Comparison of ENCODE assay signal across 25 cellular contexts in genomic region chr7:26656735-26657134, GRCh38.
"Had no signal": no experiment of that assay in that cellular context is flagged by ENCODE, and none has a peak within 500 bp of the region (broad histone marks: within the 10 kb centered on the region; RNA-seq: fewer than 3 reads in every experiment).

No MANE protein-coding gene starts in this region.

- H3K4me3 ChIP-seq: K562, SK-N-MC had no signal

- H3K27ac Mint-ChIP-seq: activated CD8-positive, alpha-beta T cell treated with anti-CD3 and anti-CD28 coated beads for 36 hours; activated naive CD4-positive, alpha-beta T cell treated with anti-CD3 and anti-CD28 coated beads, Interleukin-2, amount 10 ng/mL, durations not matched to agents 7 days and 5 days; activated naive CD8-positive, alpha-beta T cell treated with anti-CD3 and anti-CD28 coated beads for 36 hours; activated T-cell treated with anti-CD3 and anti-CD28 coated beads, Interleukin-2, amount 50 U/mL, for 72 hours; activated T-helper 2 cell treated with anti-CD3 and anti-CD28 coated beads, Interferon-gamma antibody, Interleukin-2, Interleukin-4, amounts not matched to agents 10 μg/mL and 5 μg/mL and 100 μg/mL, durations not matched to agents 14 hours and 24 hours and 36 hours had no signal

- DNase-seq: activated CD4-positive, alpha-beta T cell treated with anti-CD3 and anti-CD28 coated beads for 4 hours; activated CD8-positive, alpha-beta memory T cell treated with anti-CD3 and anti-CD28 coated beads, Interleukin-2, amount 50 U/mL, for 4 hours; activated CD8-positive, alpha-beta T cell treated with anti-CD3 and anti-CD28 coated beads for 36 hours; activated gamma-delta T cell treated with Interleukin-2 at 50 U/mL for 16 hours; activated naive CD4-positive, alpha-beta T cell treated with anti-CD3 and anti-CD28 coated beads, Interleukin-2, amount 10 ng/mL, durations not matched to agents 7 days and 5 days; activated naive CD8-positive, alpha-beta T cell treated with anti-CD3 and anti-CD28 coated beads for 36 hours; activated T-cell treated with anti-CD3 and anti-CD28 coated beads, Interleukin-2, amount 50 U/mL, for 72 hours; Karpas-422; MM.1S; NCI-H1436 treated with DMSO at 0.1 percent for 48 hours; NCI-H1930; NCI-H345; NCI-H510A; NCI-H526 treated with DMSO at 0.1 percent for 48 hours; NK-92 treated with Interleukin-12 subunit alpha and Interleukin-12 subunit beta, amount 100 ng/mL, for 24 hours; OCI-M1; RPMI8226; T-helper 1 cell had no signal

- H3K4me3 Mint-ChIP-seq: activated CD8-positive, alpha-beta T cell treated with anti-CD3 and anti-CD28 coated beads for 36 hours; activated naive CD4-positive, alpha-beta T cell treated with anti-CD3 and anti-CD28 coated beads, Interleukin-2, amount 10 ng/mL, durations not matched to agents 7 days and 5 days; activated naive CD8-positive, alpha-beta T cell treated with anti-CD3 and anti-CD28 coated beads for 36 hours; activated T-cell treated with anti-CD3 and anti-CD28 coated beads, Interleukin-2, amount 50 U/mL, for 72 hours had no signal

- H3K27ac ChIP-seq: SK-N-MC, VCaP had no signal

- H3K36me3 Mint-ChIP-seq: activated naive CD4-positive, alpha-beta T cell treated with anti-CD3 and anti-CD28 coated beads, Interleukin-2, amount 10 ng/mL, durations not matched to agents 7 days and 5 days; activated naive CD8-positive, alpha-beta T cell treated with anti-CD3 and anti-CD28 coated beads for 36 hours had no signal

- H3K4me1 Mint-ChIP-seq: activated naive CD4-positive, alpha-beta T cell treated with anti-CD3 and anti-CD28 coated beads, Interleukin-2, amount 10 ng/mL, durations not matched to agents 7 days and 5 days; activated naive CD8-positive, alpha-beta T cell treated with anti-CD3 and anti-CD28 coated beads for 36 hours had no signal

- ATAC-seq: activated CD4-positive, CD25-positive, alpha-beta regulatory T cell treated with anti-CD3 and anti-CD28 coated beads, Interleukin-2, amount 50 U/mL, for 24 hours; activated CD8-positive, alpha-beta T cell treated with anti-CD3 and anti-CD28 coated beads for 36 hours; activated T-cell treated with anti-CD3 and anti-CD28 coated beads, Interleukin-2, amount 50 U/mL, for 72 hours; K562; Panc1; Right ventricle myocardium inferior had no signal

- H3K9me3 Mint-ChIP-seq: activated CD8-positive, alpha-beta T cell treated with anti-CD3 and anti-CD28 coated beads for 36 hours; activated naive CD4-positive, alpha-beta T cell treated with anti-CD3 and anti-CD28 coated beads, Interleukin-2, amount 10 ng/mL, durations not matched to agents 7 days and 5 days; activated naive CD8-positive, alpha-beta T cell treated with anti-CD3 and anti-CD28 coated beads for 36 hours; activated T-cell treated with anti-CD3 and anti-CD28 coated beads, Interleukin-2, amount 50 U/mL, for 72 hours; activated T-helper 2 cell treated with anti-CD3 and anti-CD28 coated beads, Interferon-gamma antibody, Interleukin-2, Interleukin-4, amounts not matched to agents 10 μg/mL and 5 μg/mL and 100 μg/mL, durations not matched to agents 14 hours and 24 hours and 36 hours had no signal
